8 cellular contexts compared by ENCODE assay signal in genomic region chr12:55972906-55973597, GRCh38. TPM values are rescaled to one million over a fixed set of nuclear protein-coding genes. Genes with fewer than 3 reads are reported as not detected.
DNase-seq lines count a peak whose midpoint lies in the region; ATAC-seq and TF ChIP-seq lines count a peak whose summit lies in the region.

No MANE protein-coding gene starts in this region.

- H3K4me3 ChIP-seq in cardiac muscle cell = peak overlapping the region; percentile 59
- H3K4me3 ChIP-seq in adipocyte (ENCODE audit: low read length) = peak overlapping the region; percentile 89
- H3K4me3 ChIP-seq in aorta (ENCODE audit: low read length in 2 of 2) = peak overlapping the region; percentile 57 to 78

- H3K4me1 ChIP-seq in cardiac muscle cell (ENCODE audit: low read depth) (peaks cover 10% of the 10 kb centered on the region), adipocyte (ENCODE audit: control insufficient read depth, insufficient read depth, low read length) (peaks cover 29% of the 10 kb centered on the region), aorta (ENCODE audit: control insufficient read depth in 1 of 2, insufficient read depth in 2 of 2, low read length in 2 of 2) (peaks cover 0 to 3% of the 10 kb centered on the region in 2 donors)

- 0% methylated on average over 18 of the region's 18 CpGs for WGBS in aorta, 2 donors

- H3K27me3 ChIP-seq in cardiac muscle cell (no peaks in the 10 kb centered on the region), adipocyte (replicated peaks; ENCODE audit: control insufficient read depth, insufficient read depth, low read length) (no peaks in the 10 kb centered on the region), aorta (ENCODE audit: control insufficient read depth in 1 of 2, insufficient read depth in 2 of 2, low read length in 1 of 2) (no peaks in the 10 kb centered on the region)

- H3K36me3 ChIP-seq in cardiac muscle cell (no peaks in the 10 kb centered on the region), adipocyte (ENCODE audit: control insufficient read depth, insufficient read depth, low read length, severe bottlenecking) (peaks cover 7% of the 10 kb centered on the region), aorta (ENCODE audit: control insufficient read depth in 1 of 2, insufficient read depth in 2 of 2, low read length in 1 of 2) (no peaks in the 10 kb centered on the region)

- intact Hi-C loops in Right ventricle myocardium inferior (cut with DNase I) (loop anchor here (2.0 kb wide), 1 partner anchor 46 kb away; the partner anchor contains the start of gene PYM1), aorta (cut with DNase I) (loop anchor here in 1 of 2 donors (5.0 kb wide), 1 partner anchor 41 kb away; the partner anchor contains the start of gene DGKA)

- H3K9me3 ChIP-seq in cardiac muscle cell (ENCODE audit: low read depth) (no peaks in the 10 kb centered on the region), adipocyte (ENCODE audit: control insufficient read depth, low read length) (no peaks in the 10 kb centered on the region), aorta (ENCODE audit: control insufficient read depth, low read length) (no peaks in the 10 kb centered on the region)

- DNase-seq in cardiac muscle cell (ENCODE audit: low read depth in 1 of 2, low spot score in 1 of 2) (no peak), Right ventricle myocardium inferior (ENCODE audit: missing footprints) (no peak), adipocyte (ENCODE audit: low read depth) (no peak), kidney tubule cell (ENCODE audit: low spot score) (peak; percentile 18), aorta (no peak), DMS 273 (lab: John Stamatoyannopoulos, UW; ENCODE audit: unreplicated experiment) (no peak), NCI-H1417 treated with DMSO at 0.1 percent for 48 hours (lab: John Stamatoyannopoulos, UW) (no peak)
- DNase-seq in stimulated activated CD4-positive, alpha-beta T cell treated with anti-CD3 and anti-CD28 coated beads, Interleukin-2, amount 100 ng/mL, for 48 hours = no peak

- H3K9ac ChIP-seq in adipocyte (ENCODE audit: low read length) = peak overlapping the region; percentile 91

- peak overlapping the region; percentile 97 for H3K27ac ChIP-seq in cardiac muscle cell
- peak overlapping the region in 1 of 2 donors; percentile 90 for H3K27ac ChIP-seq in aorta (ENCODE audit: low read depth in 1 of 2, low read length in 2 of 2)

- no peak for TF ChIP-seq CTCF in cardiac muscle cell (IDR thresholded peaks at IDR 0.05; ENCODE audit: low read depth, low read length)

- ATAC-seq in Right ventricle myocardium inferior (no peak), aorta (ENCODE audit: low FRiP score) (no peak)

RNA-seq across cellular contexts. Expression of gene RAB5B, which starts 0.8 kb away (rescaled TPM):
- total RNA-seq in cardiac muscle cell (87.9 and 104 TPM in 2 replicates), Right ventricle myocardium inferior (113 TPM), aorta (100 to 1,000 TPM; 115 to 126 TPM)
- polyA plus RNA-seq in cardiac muscle cell (154 and 157 TPM in 2 replicates), aorta (10 to 100 TPM; 58.4 to 86.2 TPM)

RNA-seq across cellular contexts. Expression of gene CDK2, which starts 6.4 kb away (rescaled TPM):
- 31.3 and 31.4 TPM in 2 replicates for total RNA-seq in cardiac muscle cell
- polyA plus RNA-seq in cardiac muscle cell = 33.9 and 40.8 TPM in 2 replicates
- 11.6 TPM for total RNA-seq in Right ventricle myocardium inferior
- total RNA-seq in aorta = 10 to 100 TPM; 29.8 to 35.5 TPM
- 10 to 100 TPM; 27.9 to 36.5 TPM for polyA plus RNA-seq in aorta

RNA-seq across cellular contexts. Expression of gene PMEL, which starts 7.2 kb away (rescaled TPM):
- total RNA-seq in cardiac muscle cell (9.0 and 11.3 TPM in 2 replicates), Right ventricle myocardium inferior (not detected), aorta (1 to 10 TPM in 1 of 2 donors, under 1 TPM in 1; 0.93 to 2.0 TPM)
- polyA plus RNA-seq in cardiac muscle cell (15.5 and 15.7 TPM in 2 replicates), aorta (1 to 10 TPM in 1 of 2 donors, under 1 TPM in 1; 0.64 to 2.9 TPM)

RNA-seq across cellular contexts. Expression of gene SUOX, which starts 24.0 kb away (rescaled TPM):
- total RNA-seq in cardiac muscle cell = 38.2 and 52.4 TPM in 2 replicates
- polyA plus RNA-seq in cardiac muscle cell = 45.3 and 59.6 TPM in 2 replicates
- 28.1 TPM for total RNA-seq in Right ventricle myocardium inferior
- total RNA-seq in aorta = 10 to 100 TPM; 17.7 to 18.3 TPM
- 10 to 100 TPM in 1 of 2 donors, 1 to 10 TPM in 1; 6.4 to 17.6 TPM for polyA plus RNA-seq in aorta

RNA-seq across cellular contexts. Expression of gene DGKA, which starts 42.1 kb away (rescaled TPM):
- total RNA-seq in cardiac muscle cell = 18.3 and 28.6 TPM in 2 replicates
- 34.4 and 46.6 TPM in 2 replicates for polyA plus RNA-seq in cardiac muscle cell
- total RNA-seq in Right ventricle myocardium inferior = 8.1 TPM
- 10 to 100 TPM; 74.1 to 86.5 TPM for total RNA-seq in aorta
- polyA plus RNA-seq in aorta = 10 to 100 TPM; 41.4 to 85.6 TPM
